ENCODE assay signal across 29 cellular contexts in the genomic region with DNA sequence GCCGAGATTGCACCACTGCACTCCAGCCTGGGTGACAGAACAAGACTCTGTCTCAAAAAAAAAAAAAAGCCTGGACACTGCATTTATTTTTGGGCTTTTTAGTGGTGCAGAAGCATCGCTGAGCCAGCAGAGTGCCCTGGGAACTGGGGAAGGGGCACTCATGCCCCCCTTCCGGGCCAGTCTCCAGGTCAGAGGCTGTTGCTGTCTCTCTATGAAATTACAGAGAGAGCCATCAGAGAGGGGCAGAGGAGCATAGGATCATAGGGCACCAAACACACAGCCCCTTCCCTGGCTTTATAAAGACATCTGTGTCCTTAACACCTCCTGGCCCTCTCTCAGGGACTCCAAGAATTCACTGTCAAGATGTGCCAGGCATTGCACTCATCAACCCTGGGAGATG.
"Had no signal": no experiment of that assay in that cellular context is flagged by ENCODE, and none has a peak within 500 bp of the region (broad histone marks: within the 10 kb centered on the region; RNA-seq: fewer than 3 reads in every experiment).

No MANE protein-coding gene starts in this region.

- H3K36me3 ChIP-seq: MG63 had no signal

- H3K9me3 ChIP-seq: MG63 had no signal

- H3K4me3 ChIP-seq: MG63 had no signal

- DNase-seq: Karpas-422, Kasumi-1, MG63, MM.1S, MV-4-11, NCI-H1048, NCI-H1092, NCI-H1092 treated with DMSO at 0.1 percent for 48 hours, NCI-H1105, NCI-H1417, NCI-H1417 treated with DMSO at 0.1 percent for 48 hours, NCI-H1436, NCI-H1436 treated with DMSO at 0.1 percent for 48 hours, NCI-H146, NCI-H187, NCI-H187 treated with DMSO at 0.1 percent for 48 hours, NCI-H1930, NCI-H2029, NCI-H2107, NCI-H2171, NCI-H2171 treated with DMSO at 0.1 percent for 48 hours, NCI-H2227 treated with DMSO at 0.1 percent for 48 hours, NCI-H226, NCI-H345, NCI-H446, NCI-H446 treated with DMSO at 0.1 percent for 48 hours, NCI-H510A, NCI-H510A treated with DMSO at 0.1 percent for 48 hours, NCI-H524 had no signal

- H3K27me3 ChIP-seq: MG63 had no signal
